Comparison of ENCODE assay signal across 1 cellular context in genomic region chr1:54221867-54222484, GRCh38.
TF ChIP-seq lines count a peak whose summit lies in the region.

No MANE protein-coding gene starts in this region.

TF ChIP-seq in HepG2, 621 proteins besides CTCF, POLR2A, EP300 and RAD21:
- peak; percentile 31; the same call in 1 of the 2 replicates for TF ChIP-seq NRL (CRISPR knock-in tag; IDR thresholded peaks at IDR 0.05; ENCODE audit: borderline replicate concordance)
- no peak for TF ChIP-seq NBN (conservative IDR thresholded peaks at IDR 0.05)
- TF ChIP-seq AGO2 (optimal IDR thresholded peaks at IDR 0.05; ENCODE audit: low read depth, low read length), result peak; percentile 48
TF ChIP-seq in HepG2: peak in this region for 2.
